In the genomic region with DNA sequence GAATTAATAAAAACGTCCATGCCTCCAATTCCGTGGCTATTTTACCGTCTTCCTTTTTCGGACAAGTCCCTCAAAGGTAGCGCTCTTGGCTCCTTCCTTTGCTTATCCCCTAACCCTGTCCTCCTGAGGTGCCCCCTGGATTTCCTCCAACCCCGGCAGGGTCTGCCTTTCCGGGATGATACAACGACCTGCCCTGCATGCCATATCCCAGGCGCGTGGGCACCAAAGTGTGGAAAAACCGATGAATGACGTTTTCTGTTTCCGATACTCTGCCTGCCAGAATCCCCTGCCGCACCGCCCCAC, we compare ENCODE assay signal across 1 cellular context.
TF ChIP-seq lines count a peak whose summit lies in the region.

No MANE protein-coding gene starts in this region.

TF ChIP-seq in neural cell, 6 proteins besides CTCF, POLR2A, EP300 and RAD21 (continued from another document):
- no peak for TF ChIP-seq REST (IDR thresholded peaks at IDR 0.05; ENCODE audit: borderline replicate concordance)
- TF ChIP-seq MXI1 (conservative IDR thresholded peaks at IDR 0.05; ENCODE audit: poor library complexity, severe bottlenecking): no peak
- TF ChIP-seq SMC3 (conservative IDR thresholded peaks at IDR 0.05; ENCODE audit: poor library complexity): no peak
- TF ChIP-seq POLR2AphosphoS5 (IDR thresholded peaks at IDR 0.05): no peak
TF ChIP-seq in neural cell: peak in this region for 0.
